10 cellular contexts compared by ENCODE assay signal in genomic region chr22:32764330-32765116, GRCh38. TPM values are rescaled to one million over a fixed set of nuclear protein-coding genes. Genes with fewer than 3 reads are reported as not detected.
A peak's percentile ranks its signal among the peaks of the same experiment; 100 is the strongest.
DNase-seq lines count a peak whose midpoint lies in the region; ATAC-seq, FAIRE-seq and TF ChIP-seq lines count a peak whose summit lies in the region.
"Had no signal": no experiment of that assay in that cellular context is flagged by ENCODE, and none has a peak within 500 bp of the region (broad histone marks: within the 10 kb centered on the region; RNA-seq: fewer than 3 reads in every experiment).

No MANE protein-coding gene starts in this region.

- BruUV-seq in K562 (replicated peaks; lab: Mats Ljungman, UMichigan), result no TSS peak

- intact Hi-C loops in K562 (cut with micrococcal nuclease), result no loop called here
- intact Hi-C loops in right cardiac atrium (cut with DNase I), result loop anchor here in 1 of 4 donors (10.0 kb wide), 1 partner anchor 60 kb away; no protein-coding TSS in a partner anchor

- no peak overlapping the region for H2AFZ ChIP-seq in K562 (ENCODE audit: low read depth, low read length)

- no peak overlapping the region for H3K4me3 Mint-ChIP-seq in endodermal cell

- no peak for TF ChIP-seq EP300 in K562 (IDR thresholded peaks at IDR 0.05; ENCODE audit: low read length)

- H4K20me1 ChIP-seq in K562 (replicated peaks; ENCODE audit: control insufficient read depth, insufficient read depth, low read length), result no peaks in the 10 kb centered on the region

- peaks cover 2 to 27% of the 10 kb centered on the region in 2 experiments; a peak in 4 of 5 replicates for H3K27me3 ChIP-seq in K562 (ENCODE audit: control insufficient read depth in 2 of 2, insufficient read depth in 2 of 2, low read length in 2 of 2)
- H3K27me3 ChIP-seq in right cardiac atrium (ENCODE audit: control insufficient read depth, insufficient read depth), result no peaks in the 10 kb centered on the region
- peaks cover 5 to 9% (median 7%) of the 10 kb centered on the region in 3 donors for H3K27me3 ChIP-seq in skeletal muscle tissue (ENCODE audit: control insufficient read depth in 3 of 3, insufficient read depth in 3 of 3, low read length in 3 of 3)
- no peaks in the 10 kb centered on the region for H3K27me3 ChIP-seq in endodermal cell (ENCODE audit: control insufficient read depth, insufficient read depth, low read length, poor library complexity, severe bottlenecking)

- no peaks in the 10 kb centered on the region for H3K36me3 Mint-ChIP-seq in endodermal cell (ENCODE audit: low read depth)
- H3K36me3 Mint-ChIP-seq: activated naive CD4-positive, alpha-beta T cell treated with anti-CD3 and anti-CD28 coated beads, Interleukin-2, amount 50 U/mL, for 72 hours had no signal

- ATAC-seq in K562, result no peak
- peak; percentile 73 to 78 for ATAC-seq in right cardiac atrium
- ATAC-seq in HG03460 (IDR thresholded peaks at IDR 0.05; ENCODE audit: unreplicated experiment), result no peak
- ATAC-seq: activated naive CD4-positive, alpha-beta T cell treated with anti-CD3 and anti-CD28 coated beads, Interleukin-2, amount 50 U/mL, for 72 hours had no signal

- CTCF ChIA-PET in K562 (lab: Yijun Ruan, JAX; ENCODE audit: low intra/inter-chr PET ratio), result no interaction called here

- H3K36me3 ChIP-seq in K562 (ENCODE audit: control insufficient read depth, insufficient read depth, low read length) (no peaks in the 10 kb centered on the region), skeletal muscle tissue (ENCODE audit: control insufficient read depth in 3 of 3, insufficient read depth in 3 of 3, low read length in 3 of 3) (no peaks in the 10 kb centered on the region), endodermal cell (ENCODE audit: control insufficient read depth, insufficient read depth, low read length) (no peaks in the 10 kb centered on the region)

- no peak for TF ChIP-seq RAD21 in K562 (CRISPR knock-in tag; conservative IDR thresholded peaks at IDR 0.05 in 1 of 2, IDR thresholded peaks at IDR 0.05 in 1 of 2)

- H3K79me2 ChIP-seq in K562 (ENCODE audit: control insufficient read depth, insufficient read depth, low read length), result no peaks in the 10 kb centered on the region

- H3K4me1 Mint-ChIP-seq in endodermal cell, result no peaks in the 10 kb centered on the region

- H3K9ac ChIP-seq in K562 (ENCODE audit: insufficient read depth in 1 of 2, low read depth in 2 of 2, low read length in 2 of 2), result no peak overlapping the region
- no peak overlapping the region for H3K9ac ChIP-seq in skeletal muscle tissue (ENCODE audit: low read depth in 1 of 3, low read length in 3 of 3)
- no peak overlapping the region for H3K9ac ChIP-seq in endodermal cell (ENCODE audit: extremely low read depth, low read length, poor library complexity, severe bottlenecking)

- no peak overlapping the region for H3K4me3 ChIP-seq in HFF-Myc (replicated peaks; ENCODE audit: low read depth, low read length)
- no peak overlapping the region for H3K4me3 ChIP-seq in K562
- H3K4me3 ChIP-seq in right cardiac atrium (ENCODE audit: low read length), result no peak overlapping the region
- no peak overlapping the region for H3K4me3 ChIP-seq in skeletal muscle tissue (ENCODE audit: low read length in 3 of 3)
- no peak overlapping the region for H3K4me3 ChIP-seq in endodermal cell (ENCODE audit: low read length)

- no peak for FAIRE-seq in K562 (lab: Jason Lieb, UNC)

- H3K27ac Mint-ChIP-seq in endodermal cell, result no peak overlapping the region
- H3K27ac Mint-ChIP-seq: activated naive CD4-positive, alpha-beta T cell treated with anti-CD3 and anti-CD28 coated beads, Interleukin-2, amount 50 U/mL, for 72 hours had no signal

- POLR2A ChIA-PET in K562 (lab: Yijun Ruan, JAX), result no interaction called here

- H3K4me1 ChIP-seq in K562 (replicated peaks in 1 of 2; ENCODE audit: control insufficient read depth in 2 of 2, insufficient read depth in 2 of 2, low read length in 2 of 2) (no peaks in the 10 kb centered on the region; a peak in 1 of 5 replicates), right cardiac atrium (ENCODE audit: control insufficient read depth, insufficient read depth, low read length) (peaks cover 25% of the 10 kb centered on the region), skeletal muscle tissue (ENCODE audit: control insufficient read depth in 3 of 3, insufficient read depth in 3 of 3, low read length in 3 of 3) (peaks cover 17 to 32% (median 29%) of the 10 kb centered on the region in 3 donors), endodermal cell (ENCODE audit: control insufficient read depth, insufficient read depth, low read length) (no peaks in the 10 kb centered on the region)

- H3K27ac ChIP-seq in K562 (ENCODE audit: extremely low read depth, low read depth, low read length), result no peak overlapping the region
- peak overlapping the region; percentile 83 for H3K27ac ChIP-seq in right cardiac atrium (ENCODE audit: low read length)
- H3K27ac ChIP-seq in skeletal muscle tissue (ENCODE audit: low read depth, low read length), result peak overlapping the region; percentile 37
- H3K27ac ChIP-seq in endodermal cell (ENCODE audit: low read depth, low read length), result no peak overlapping the region

- H3K9me3 Mint-ChIP-seq in endodermal cell, result no peaks in the 10 kb centered on the region
- H3K9me3 Mint-ChIP-seq: activated naive CD4-positive, alpha-beta T cell treated with anti-CD3 and anti-CD28 coated beads, Interleukin-2, amount 50 U/mL, for 72 hours had no signal

- H3K9me3 ChIP-seq in K562 (replicated peaks; ENCODE audit: control insufficient read depth, insufficient read depth, low read depth, low read length) (no peaks in the 10 kb centered on the region), right cardiac atrium (ENCODE audit: control insufficient read depth, low read length) (no peaks in the 10 kb centered on the region), skeletal muscle tissue (ENCODE audit: control insufficient read depth in 3 of 3, low read length in 3 of 3) (peaks cover 0 to 8% (median 5%) of the 10 kb centered on the region in 3 donors), endodermal cell (ENCODE audit: control insufficient read depth, low read length) (peaks cover 5% of the 10 kb centered on the region)

- no peak for TF ChIP-seq POLR2A in K562 (conservative IDR thresholded peaks at IDR 0.05)

- H3K4me2 ChIP-seq in K562 (ENCODE audit: insufficient read depth, low read length), result no peak overlapping the region

- 11% methylated on average over 14 of the region's 15 CpGs for WGBS in K562 (ENCODE audit: insufficient coverage, low coverage, missing lambda C conversion rate)
- 38% methylated on average over 15 of the region's 15 CpGs for WGBS in right cardiac atrium
- 81 to 92% methylated on average over 6 to 15 of the region's 15 CpGs for WGBS in endodermal cell (ENCODE audit: insufficient coverage in 1 of 2, insufficient read length in 1 of 2), 2 experiments

- no peak for TF ChIP-seq CTCF in HFF-Myc (IDR thresholded peaks at IDR 0.05; ENCODE audit: low read depth, low read length, missing control alignments)
- no peak for TF ChIP-seq CTCF in K562 (IDR thresholded peaks at IDR 0.05 in 2 of 3, conservative IDR thresholded peaks at IDR 0.05 in 1 of 3; ENCODE audit: insufficient read depth in 2 of 3, low read depth in 1 of 3, low read length in 3 of 3)
- TF ChIP-seq CTCF in endodermal cell (conservative IDR thresholded peaks at IDR 0.05), result no peak

- H3K9me1 ChIP-seq in K562 (ENCODE audit: control insufficient read depth, insufficient read depth, low read length), result no peaks in the 10 kb centered on the region

- DNase-seq in HFF-Myc (ENCODE audit: extremely low read depth, low read depth) (peak; percentile 46), K562 (ENCODE audit: extremely low read depth in 1 of 4, low spot score in 3 of 4) (peak in 1 of 4 experiments; percentile 6), right cardiac atrium (peak; percentile 76 to 90 (median 85)), islet precursor cell (no peak), endodermal cell (no peak), DMS79 treated with DMSO at 0.1 percent for 48 hours (lab: John Stamatoyannopoulos, UW) (no peak)
- DNase-seq: stimulated activated CD4-positive, alpha-beta T cell treated with anti-CD3 and anti-CD28 coated beads, Interleukin-1b, Interleukin-23, amount 100 ng/mL, for 48 hours had no signal

- in situ Hi-C loops in K562 (cut with MboI), result no loop called here

- H3K27me3 Mint-ChIP-seq in endodermal cell (ENCODE audit: insufficient read depth), result peaks cover 2% of the 10 kb centered on the region

TF ChIP-seq in K562, 482 proteins besides CTCF, POLR2A, EP300 and RAD21 (continues in another document):
- peak; percentile 21; the same call in 1 of the 2 replicates for TF ChIP-seq BACH1 (tag; IDR thresholded peaks at IDR 0.05)
- no peak for TF ChIP-seq ETV5 (CRISPR knock-in tag; IDR thresholded peaks at IDR 0.05; ENCODE audit: low read depth)
- no peak for TF ChIP-seq RBM39 (optimal IDR thresholded peaks at IDR 0.05; ENCODE audit: low read depth, low read length)

RNA-seq across cellular contexts. Expression of gene TIMP3, which starts 37.0 kb away (rescaled TPM):
- 0.21 and 0.25 TPM in 2 replicates for total RNA-seq in K562 (2011; cell fraction: chromatin; rRNA removed; ENCODE audit: low replicate concordance)
- total RNA-seq in K562 (2011; cell fraction: nucleolus; rRNA removed), result 0.13 and 0.50 TPM in 2 replicates
- 0.29 and 0.84 TPM in 2 replicates for total RNA-seq in K562 (2011; cell fraction: nucleoplasm; rRNA removed)
- total RNA-seq in K562 (2014; rRNA removed) (0.14 and 0.16 TPM in 2 replicates), K562 (2014; rRNA removed; fragmentation: Illumina TruSeq; extraction: Trizol) (0.18 and 0.19 TPM in 2 replicates), K562 (2015; rRNA removed; fragmentation: Illumina TruSeq; extraction: Trizol) (0.07 and 0.15 TPM in 2 replicates), K562 (2021) (0.73 and 0.89 TPM in 2 replicates), right cardiac atrium (100 to 1,000 TPM; 488 to 893 (median 598) TPM), skeletal muscle tissue (64.2 TPM), endodermal cell (10 to 100 TPM in 1 of 2 donors, 1 to 10 TPM in 1; 6.3 to 17.1 TPM)
- polyA plus RNA-seq in K562 (2011; rRNA removed) (0.20 and 0.24 TPM in 2 replicates), K562 (2014; fragmentation: Illumina TruSeq; extraction: Trizol) (0.25 and 0.28 TPM in 2 replicates), K562 (2014; fragmentation: Nextera tagmentation; extraction: Ambion mirVana) (under 1 TPM; 0.10 to 0.20 TPM), K562 (2014; rRNA removed) (0.07 and 0.20 TPM in 2 replicates), right cardiac atrium (412 TPM)
- polyA plus RNA-seq in K562 (2011; cell fraction: cytosol; rRNA removed), result 0.12 and 0.22 TPM in 2 replicates
- polyA plus RNA-seq in K562 (2011; cell fraction: nucleus; rRNA removed), result 0.09 and 0.10 TPM in 2 replicates
- 0.74 and 1.3 TPM in 2 replicates for polyA plus RNA-seq in K562 (2012)
- 0.28 and 0.30 TPM in 2 replicates for polyA minus RNA-seq in K562 (2011; rRNA and poly(A)+ RNA removed)
- polyA minus RNA-seq in K562 (2011; cell fraction: cytosol; rRNA and poly(A)+ RNA removed), result 0.19 and 0.36 TPM in 2 replicates
- polyA minus RNA-seq in K562 (2011; cell fraction: nucleus; rRNA and poly(A)+ RNA removed), result 0.11 and 0.13 TPM in 2 replicates
- polyA plus RNA-seq in endodermal cell (2013, experiment 1 of 2), result 20.9 TPM
- 21.2 TPM for polyA plus RNA-seq in endodermal cell (2013, experiment 2 of 2)
- total RNA-seq: activated naive CD4-positive, alpha-beta T cell treated with anti-CD3 and anti-CD28 coated beads, Interleukin-2, amount 50 U/mL, for 72 hours had no signal

Comparison
In these comparisons a context has a peak if more than half of its experiments do, and no peak if none do; other contexts are left out.
1. DNase-seq: peak in HFF-Myc (single experiment) and right cardiac atrium (3 of 3); none in islet precursor cell (single experiment), endodermal cell (single experiment) and DMS79 treated with DMSO at 0.1 percent for 48 hours (single experiment).
2. ATAC-seq: peak in right cardiac atrium (2 of 2); none in K562 (single experiment) and HG03460 (single experiment).
3. H3K27ac ChIP-seq: peak in right cardiac atrium (single experiment) and skeletal muscle tissue (single experiment); none in K562 (single experiment) and endodermal cell (single experiment).